Comparison of ENCODE assay signal across 1 cellular context in the genomic region with DNA sequence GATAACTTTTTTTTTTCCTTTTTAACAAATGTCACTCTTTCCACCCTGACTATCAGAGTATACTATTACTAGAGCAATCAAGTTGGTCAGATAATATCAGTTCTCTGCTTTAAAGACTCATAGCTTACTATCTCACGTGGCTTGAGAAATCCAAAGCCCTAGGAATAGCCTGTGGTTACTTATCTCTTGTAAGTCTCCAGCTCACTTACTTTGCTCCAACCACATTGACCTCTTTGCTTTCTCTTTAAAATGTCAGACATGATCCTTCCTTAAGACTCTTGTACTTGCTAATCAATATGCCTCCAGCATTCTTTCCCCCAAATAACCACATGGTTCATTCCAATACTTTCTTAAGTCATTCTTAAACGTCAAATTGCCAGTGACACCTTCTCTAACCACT.
TF ChIP-seq lines count a peak whose summit lies in the region.

No MANE protein-coding gene starts in this region.

TF ChIP-seq in WTC11, 78 proteins besides CTCF, POLR2A, EP300 and RAD21 (continued from another document):
- TF ChIP-seq, protein P1, sequence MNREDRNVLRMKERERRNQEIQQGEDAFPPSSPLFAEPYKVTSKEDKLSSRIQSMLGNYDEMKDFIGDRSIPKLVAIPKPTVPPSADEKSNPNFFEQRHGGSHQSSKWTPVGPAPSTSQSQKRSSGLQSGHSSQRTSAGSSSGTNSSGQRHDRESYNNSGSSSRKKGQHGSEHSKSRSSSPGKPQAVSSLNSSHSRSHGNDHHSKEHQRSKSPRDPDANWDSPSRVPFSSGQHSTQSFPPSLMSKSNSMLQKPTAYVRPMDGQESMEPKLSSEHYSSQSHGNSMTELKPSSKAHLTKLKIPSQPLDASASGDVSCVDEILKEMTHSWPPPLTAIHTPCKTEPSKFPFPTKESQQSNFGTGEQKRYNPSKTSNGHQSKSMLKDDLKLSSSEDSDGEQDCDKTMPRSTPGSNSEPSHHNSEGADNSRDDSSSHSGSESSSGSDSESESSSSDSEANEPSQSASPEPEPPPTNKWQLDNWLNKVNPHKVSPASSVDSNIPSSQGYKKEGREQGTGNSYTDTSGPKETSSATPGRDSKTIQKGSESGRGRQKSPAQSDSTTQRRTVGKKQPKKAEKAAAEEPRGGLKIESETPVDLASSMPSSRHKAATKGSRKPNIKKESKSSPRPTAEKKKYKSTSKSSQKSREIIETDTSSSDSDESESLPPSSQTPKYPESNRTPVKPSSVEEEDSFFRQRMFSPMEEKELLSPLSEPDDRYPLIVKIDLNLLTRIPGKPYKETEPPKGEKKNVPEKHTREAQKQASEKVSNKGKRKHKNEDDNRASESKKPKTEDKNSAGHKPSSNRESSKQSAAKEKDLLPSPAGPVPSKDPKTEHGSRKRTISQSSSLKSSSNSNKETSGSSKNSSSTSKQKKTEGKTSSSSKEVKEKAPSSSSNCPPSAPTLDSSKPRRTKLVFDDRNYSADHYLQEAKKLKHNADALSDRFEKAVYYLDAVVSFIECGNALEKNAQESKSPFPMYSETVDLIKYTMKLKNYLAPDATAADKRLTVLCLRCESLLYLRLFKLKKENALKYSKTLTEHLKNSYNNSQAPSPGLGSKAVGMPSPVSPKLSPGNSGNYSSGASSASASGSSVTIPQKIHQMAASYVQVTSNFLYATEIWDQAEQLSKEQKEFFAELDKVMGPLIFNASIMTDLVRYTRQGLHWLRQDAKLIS (CRISPR knock-in tag; IDR thresholded peaks at IDR 0.05; ENCODE audit: borderline replicate concordance) = no peak
- no peak for TF ChIP-seq SMAD4 (CRISPR knock-in tag; IDR thresholded peaks at IDR 0.05)
- TF ChIP-seq, protein P2, sequence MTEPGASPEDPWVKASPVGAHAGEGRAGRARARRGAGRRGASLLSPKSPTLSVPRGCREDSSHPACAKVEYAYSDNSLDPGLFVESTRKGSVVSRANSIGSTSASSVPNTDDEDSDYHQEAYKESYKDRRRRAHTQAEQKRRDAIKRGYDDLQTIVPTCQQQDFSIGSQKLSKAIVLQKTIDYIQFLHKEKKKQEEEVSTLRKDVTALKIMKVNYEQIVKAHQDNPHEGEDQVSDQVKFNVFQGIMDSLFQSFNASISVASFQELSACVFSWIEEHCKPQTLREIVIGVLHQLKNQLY (CRISPR knock-in tag; IDR thresholded peaks at IDR 0.05) = no peak
- no peak for TF ChIP-seq ZNF396 (CRISPR knock-in tag; IDR thresholded peaks at IDR 0.05; ENCODE audit: borderline replicate concordance)
- no peak for TF ChIP-seq RELA (CRISPR knock-in tag; IDR thresholded peaks at IDR 0.05; ENCODE audit: borderline replicate concordance)
- TF ChIP-seq, protein P3, sequence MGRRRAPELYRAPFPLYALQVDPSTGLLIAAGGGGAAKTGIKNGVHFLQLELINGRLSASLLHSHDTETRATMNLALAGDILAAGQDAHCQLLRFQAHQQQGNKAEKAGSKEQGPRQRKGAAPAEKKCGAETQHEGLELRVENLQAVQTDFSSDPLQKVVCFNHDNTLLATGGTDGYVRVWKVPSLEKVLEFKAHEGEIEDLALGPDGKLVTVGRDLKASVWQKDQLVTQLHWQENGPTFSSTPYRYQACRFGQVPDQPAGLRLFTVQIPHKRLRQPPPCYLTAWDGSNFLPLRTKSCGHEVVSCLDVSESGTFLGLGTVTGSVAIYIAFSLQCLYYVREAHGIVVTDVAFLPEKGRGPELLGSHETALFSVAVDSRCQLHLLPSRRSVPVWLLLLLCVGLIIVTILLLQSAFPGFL (CRISPR knock-in tag; IDR thresholded peaks at IDR 0.05; ENCODE audit: borderline replicate concordance) = no peak
- no peak for TF ChIP-seq KAT7 (CRISPR knock-in tag; IDR thresholded peaks at IDR 0.05; ENCODE audit: borderline replicate concordance)
- no peak for TF ChIP-seq ZNF263 (CRISPR knock-in tag; IDR thresholded peaks at IDR 0.05; ENCODE audit: low read depth)
- TF ChIP-seq CBFB (CRISPR knock-in tag; IDR thresholded peaks at IDR 0.05; ENCODE audit: low read depth) = no peak
- TF ChIP-seq PRRX2 (CRISPR knock-in tag; IDR thresholded peaks at IDR 0.05) = no peak
- TF ChIP-seq, protein P4, sequence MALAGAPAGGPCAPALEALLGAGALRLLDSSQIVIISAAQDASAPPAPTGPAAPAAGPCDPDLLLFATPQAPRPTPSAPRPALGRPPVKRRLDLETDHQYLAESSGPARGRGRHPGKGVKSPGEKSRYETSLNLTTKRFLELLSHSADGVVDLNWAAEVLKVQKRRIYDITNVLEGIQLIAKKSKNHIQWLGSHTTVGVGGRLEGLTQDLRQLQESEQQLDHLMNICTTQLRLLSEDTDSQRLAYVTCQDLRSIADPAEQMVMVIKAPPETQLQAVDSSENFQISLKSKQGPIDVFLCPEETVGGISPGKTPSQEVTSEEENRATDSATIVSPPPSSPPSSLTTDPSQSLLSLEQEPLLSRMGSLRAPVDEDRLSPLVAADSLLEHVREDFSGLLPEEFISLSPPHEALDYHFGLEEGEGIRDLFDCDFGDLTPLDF (CRISPR knock-in tag; IDR thresholded peaks at IDR 0.05) = no peak
- no peak for TF ChIP-seq FOXP1 (CRISPR knock-in tag; IDR thresholded peaks at IDR 0.05; ENCODE audit: borderline replicate concordance)
- TF ChIP-seq GTF2I (CRISPR knock-in tag; conservative IDR thresholded peaks at IDR 0.05) = no peak
- no peak for TF ChIP-seq HMGA2 (CRISPR knock-in tag; IDR thresholded peaks at IDR 0.05)
- TF ChIP-seq, protein P5, sequence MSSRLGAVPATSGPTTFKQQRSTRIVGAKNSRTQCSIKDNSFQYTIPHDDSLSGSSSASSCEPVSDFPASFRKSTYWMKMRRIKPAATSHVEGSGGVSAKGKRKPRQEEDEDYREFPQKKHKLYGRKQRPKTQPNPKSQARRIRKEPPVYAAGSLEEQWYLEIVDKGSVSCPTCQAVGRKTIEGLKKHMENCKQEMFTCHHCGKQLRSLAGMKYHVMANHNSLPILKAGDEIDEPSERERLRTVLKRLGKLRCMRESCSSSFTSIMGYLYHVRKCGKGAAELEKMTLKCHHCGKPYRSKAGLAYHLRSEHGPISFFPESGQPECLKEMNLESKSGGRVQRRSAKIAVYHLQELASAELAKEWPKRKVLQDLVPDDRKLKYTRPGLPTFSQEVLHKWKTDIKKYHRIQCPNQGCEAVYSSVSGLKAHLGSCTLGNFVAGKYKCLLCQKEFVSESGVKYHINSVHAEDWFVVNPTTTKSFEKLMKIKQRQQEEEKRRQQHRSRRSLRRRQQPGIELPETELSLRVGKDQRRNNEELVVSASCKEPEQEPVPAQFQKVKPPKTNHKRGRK (CRISPR knock-in tag; IDR thresholded peaks at IDR 0.05; ENCODE audit: borderline replicate concordance) = no peak
